ENCODE assay signal across 17 cellular contexts in the genomic region with DNA sequence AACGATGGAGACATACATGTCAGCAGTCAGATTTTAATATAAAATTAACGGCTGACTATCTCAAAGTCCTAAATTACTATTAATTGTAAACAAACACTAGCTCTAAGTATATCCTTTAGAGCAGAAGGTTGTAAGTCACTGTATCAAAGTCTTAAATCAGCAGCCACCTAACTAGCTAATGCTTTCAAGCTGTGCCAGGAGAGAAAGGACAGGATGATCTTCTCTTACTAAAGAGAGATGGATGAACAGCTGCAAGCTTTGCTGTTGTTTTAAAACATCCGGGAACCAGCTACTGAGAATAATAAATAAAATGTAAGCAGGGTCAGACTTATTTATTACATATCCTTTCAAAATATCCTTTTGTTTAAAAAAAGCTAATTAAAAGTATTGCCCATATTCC. TPM values are rescaled to one million over a fixed set of nuclear protein-coding genes. Genes with fewer than 3 reads are reported as not detected.
DNase-seq lines count a peak whose midpoint lies in the region; ATAC-seq and TF ChIP-seq lines count a peak whose summit lies in the region.
"Had no signal": no experiment of that assay in that cellular context is flagged by ENCODE, and none has a peak within 500 bp of the region (broad histone marks: within the 10 kb centered on the region; RNA-seq: fewer than 3 reads in every experiment).

No MANE protein-coding gene starts in this region.

- H3K4me3 Mint-ChIP-seq in endothelial cell (ENCODE audit: unreplicated experiment) = no peak overlapping the region
- H3K4me3 Mint-ChIP-seq: activated naive CD8-positive, alpha-beta T cell treated with anti-CD3 and anti-CD28 coated beads, Interleukin-2, amount 50 U/mL, for 24 hours; activated T-helper 1 cell treated with anti-CD3 and anti-CD28 coated beads, Interleukin-12 subunit alpha, Interleukin-12 subunit beta, Interleukin-2, Interleukin-4 antibody, amounts not matched to agents 30 ng/mL and 10 ng/mL and 1 ng/mL, durations not matched to agents 14 hours and 24 hours and 36 hours; stimulated activated naive B cell treated with anti-CD40 and anti-IgM and Interleukin-4, amounts not matched to agents 10 μg/mL and 1 μg/mL and 100 μg/mL, for 72 hours had no signal

- H3K27ac ChIP-seq in left ventricle myocardium inferior (replicated peaks) (peak overlapping the region; percentile 91), colonic mucosa (peak overlapping the region; percentile 5), vagina (peak overlapping the region; percentile 44)

- ATAC-seq in Right ventricle myocardium superior (ENCODE audit: poor library complexity) = no peak
- ATAC-seq: activated naive CD8-positive, alpha-beta T cell treated with anti-CD3 and anti-CD28 coated beads, Interleukin-2, amount 50 U/mL, for 24 hours; stimulated activated naive B cell treated with anti-CD40 and anti-IgM and Interleukin-4, amounts not matched to agents 10 μg/mL and 1 μg/mL and 100 μg/mL, for 72 hours had no signal

- DNase-seq in left ventricle myocardium inferior (no peak), Right ventricle myocardium superior (no peak), colonic mucosa (no peak), vagina (ENCODE audit: extremely low spot score in 2 of 2) (no peak), DMS53 treated with DMSO at 0.1 percent for 48 hours (lab: John Stamatoyannopoulos, UW; ENCODE audit: unreplicated experiment) (no peak), C1 segment of cervical spinal cord (lab: John Stamatoyannopoulos, UW) (no peak), endothelial cell (ENCODE audit: low spot score) (no peak)
- DNase-seq: activated naive CD8-positive, alpha-beta T cell treated with anti-CD3 and anti-CD28 coated beads, Interleukin-2, amount 50 U/mL, for 24 hours; central memory CD4-positive, alpha-beta T cell; glutamatergic neuron; NCI-H2029; spleen; stimulated activated naive B cell treated with anti-CD40 and anti-IgM and Interleukin-4, amounts not matched to agents 10 μg/mL and 1 μg/mL and 100 μg/mL, for 72 hours; SW 1271 had no signal

- H3K4me3 ChIP-seq in left ventricle myocardium inferior = peak overlapping the region; percentile 70
- H3K4me3 ChIP-seq in colonic mucosa = no peak overlapping the region
- no peak overlapping the region for H3K4me3 ChIP-seq in mucosa of stomach (ENCODE audit: low read length)
- peak overlapping the region in 1 of 2 donors; percentile 16 for H3K4me3 ChIP-seq in vagina
- H3K4me3 ChIP-seq: MG63, spleen had no signal

- intact Hi-C loops in left ventricle myocardium inferior (cut with micrococcal nuclease) (loop anchor here (10.0 kb wide), 1 partner anchor 127 kb away; no protein-coding TSS in a partner anchor), Right ventricle myocardium superior (cut with DNase I) (loop anchor here (5.0 kb wide), 1 partner anchor 50 kb away; no protein-coding TSS in a partner anchor), colonic mucosa (cut with DNase I) (no loop called here), vagina (cut with DNase I) (no loop called here)

- no peaks in the 10 kb centered on the region for H3K9me3 Mint-ChIP-seq in endothelial cell (ENCODE audit: unreplicated experiment)
- H3K9me3 Mint-ChIP-seq: activated naive CD8-positive, alpha-beta T cell treated with anti-CD3 and anti-CD28 coated beads, Interleukin-2, amount 50 U/mL, for 24 hours; activated T-helper 1 cell treated with anti-CD3 and anti-CD28 coated beads, Interleukin-12 subunit alpha, Interleukin-12 subunit beta, Interleukin-2, Interleukin-4 antibody, amounts not matched to agents 30 ng/mL and 10 ng/mL and 1 ng/mL, durations not matched to agents 14 hours and 24 hours and 36 hours; stimulated activated naive B cell treated with anti-CD40 and anti-IgM and Interleukin-4, amounts not matched to agents 10 μg/mL and 1 μg/mL and 100 μg/mL, for 72 hours had no signal

- peaks cover 1% of the 10 kb centered on the region for H3K27me3 Mint-ChIP-seq in endothelial cell (ENCODE audit: unreplicated experiment)
- H3K27me3 Mint-ChIP-seq: activated naive CD8-positive, alpha-beta T cell treated with anti-CD3 and anti-CD28 coated beads, Interleukin-2, amount 50 U/mL, for 24 hours; stimulated activated naive B cell treated with anti-CD40 and anti-IgM and Interleukin-4, amounts not matched to agents 10 μg/mL and 1 μg/mL and 100 μg/mL, for 72 hours had no signal

- H3K4me1 ChIP-seq in left ventricle myocardium inferior = peaks cover 98% of the 10 kb centered on the region
- H3K4me1 ChIP-seq in colonic mucosa = peaks cover 6% of the 10 kb centered on the region
- H3K4me1 ChIP-seq in mucosa of stomach (ENCODE audit: control insufficient read depth, insufficient read depth, low read length) = peaks cover 52% of the 10 kb centered on the region
- H3K4me1 ChIP-seq in vagina = peaks cover 34% of the 10 kb centered on the region

- H3K27me3 ChIP-seq in left ventricle myocardium inferior (ENCODE audit: low read depth) = no peaks in the 10 kb centered on the region
- H3K27me3 ChIP-seq in colonic mucosa = no peaks in the 10 kb centered on the region
- no peaks in the 10 kb centered on the region for H3K27me3 ChIP-seq in mucosa of stomach (ENCODE audit: control insufficient read depth, insufficient read depth, low read length)
- no peaks in the 10 kb centered on the region for H3K27me3 ChIP-seq in vagina
- H3K27me3 ChIP-seq: MG63 had no signal

- peaks cover 17% of the 10 kb centered on the region for H3K4me1 Mint-ChIP-seq in endothelial cell (ENCODE audit: unreplicated experiment)
- H3K4me1 Mint-ChIP-seq: activated naive CD8-positive, alpha-beta T cell treated with anti-CD3 and anti-CD28 coated beads, Interleukin-2, amount 50 U/mL, for 24 hours; stimulated activated naive B cell treated with anti-CD40 and anti-IgM and Interleukin-4, amounts not matched to agents 10 μg/mL and 1 μg/mL and 100 μg/mL, for 72 hours had no signal

- no peaks in the 10 kb centered on the region for H3K9me3 ChIP-seq in left ventricle myocardium inferior (replicated peaks)
- no peaks in the 10 kb centered on the region for H3K9me3 ChIP-seq in colonic mucosa
- no peaks in the 10 kb centered on the region for H3K9me3 ChIP-seq in mucosa of stomach (ENCODE audit: control insufficient read depth, low read length)
- no peaks in the 10 kb centered on the region for H3K9me3 ChIP-seq in vagina
- H3K9me3 ChIP-seq: MG63, spleen had no signal

- TF ChIP-seq POLR2A in vagina (IDR thresholded peaks at IDR 0.05) = no peak

- H3K9ac ChIP-seq in colonic mucosa (ENCODE audit: low read depth in 2 of 2, low read length in 2 of 2) (no peak overlapping the region), mucosa of stomach (ENCODE audit: low read length) (peak overlapping the region; percentile 16)

- no peaks in the 10 kb centered on the region for H3K36me3 Mint-ChIP-seq in endothelial cell (ENCODE audit: low read depth, unreplicated experiment)
- H3K36me3 Mint-ChIP-seq: stimulated activated naive B cell treated with anti-CD40 and anti-IgM and Interleukin-4, amounts not matched to agents 10 μg/mL and 1 μg/mL and 100 μg/mL, for 72 hours had no signal

- no peak for TF ChIP-seq CTCF in left ventricle myocardium inferior (IDR thresholded peaks at IDR 0.05; ENCODE audit: borderline replicate concordance)
- no peak for TF ChIP-seq CTCF in colonic mucosa (IDR thresholded peaks at IDR 0.05)
- no peak for TF ChIP-seq CTCF in vagina (IDR thresholded peaks at IDR 0.05)
- no peak for TF ChIP-seq CTCF in endothelial cell (IDR thresholded peaks at IDR 0.05; ENCODE audit: unreplicated experiment)

- H3K27ac Mint-ChIP-seq in endothelial cell (ENCODE audit: unreplicated experiment) = no peak overlapping the region
- H3K27ac Mint-ChIP-seq: activated naive CD8-positive, alpha-beta T cell treated with anti-CD3 and anti-CD28 coated beads, Interleukin-2, amount 50 U/mL, for 24 hours; activated T-helper 1 cell treated with anti-CD3 and anti-CD28 coated beads, Interleukin-12 subunit alpha, Interleukin-12 subunit beta, Interleukin-2, Interleukin-4 antibody, amounts not matched to agents 30 ng/mL and 10 ng/mL and 1 ng/mL, durations not matched to agents 14 hours and 24 hours and 36 hours; stimulated activated naive B cell treated with anti-CD40 and anti-IgM and Interleukin-4, amounts not matched to agents 10 μg/mL and 1 μg/mL and 100 μg/mL, for 72 hours had no signal

- H3K36me3 ChIP-seq in left ventricle myocardium inferior = no peaks in the 10 kb centered on the region
- H3K36me3 ChIP-seq in colonic mucosa = no peaks in the 10 kb centered on the region
- no peaks in the 10 kb centered on the region for H3K36me3 ChIP-seq in mucosa of stomach (ENCODE audit: control insufficient read depth, insufficient read depth, low read length)
- H3K36me3 ChIP-seq in vagina = no peaks in the 10 kb centered on the region
- H3K36me3 ChIP-seq: MG63, spleen had no signal

RNA-seq across cellular contexts. Expression of a gene that starts 24.0 kb away (rescaled TPM):
- total RNA-seq in left ventricle myocardium inferior = 674 TPM
- total RNA-seq in Right ventricle myocardium superior = 772 TPM
- 100 to 1,000 TPM; 118 to 131 TPM for total RNA-seq in colonic mucosa
- total RNA-seq in vagina = 176 TPM
- 55.9 TPM for total RNA-seq in endothelial cell (ENCODE audit: unreplicated experiment)

Comparison
In these comparisons a context has a peak if more than half of its experiments do, and no peak if none do; other contexts are left out.
1. H3K27ac ChIP-seq: peak in every context shown above with its lines; median percentile 91 in left ventricle myocardium inferior; 44 in vagina; 5 in colonic mucosa.
2. intact Hi-C loops: an anchor here in left ventricle myocardium inferior (10.0 kb wide) and Right ventricle myocardium superior (5.0 kb wide); none called in colonic mucosa and vagina.